In genomic region chr2:120410487-120410886, GRCh38 we compare ENCODE assay signal across 28 cellular contexts.
"Had no signal": no experiment of that assay in that cellular context is flagged by ENCODE, and none has a peak within 500 bp of the region (broad histone marks: within the 10 kb centered on the region; RNA-seq: fewer than 3 reads in every experiment).

No MANE protein-coding gene starts in this region.

- H3K4me1 ChIP-seq: colonic mucosa, esophagus muscularis mucosa, esophagus squamous epithelium, foreskin keratinocyte, gastrocnemius medialis, gastroesophageal sphincter, heart left ventricle, heart right ventricle had no signal

- DNase-seq: colonic mucosa; cortex of kidney; dermis blood vessel endothelial cell; dorsolateral prefrontal cortex; effector CD4-positive, alpha-beta T cell; effector CD8-positive, alpha-beta T cell; effector memory CD4-positive, alpha-beta T cell; effector memory CD8-positive, alpha-beta T cell; endodermal cell; erythroblast; esophagus squamous epithelium; foreskin fibroblast; foreskin keratinocyte; foreskin melanocyte; gastrocnemius medialis; glutamatergic neuron; head of caudate nucleus; heart left ventricle; heart right ventricle had no signal

- H3K4me3 ChIP-seq: colonic mucosa, coronary artery, dorsolateral prefrontal cortex, esophagus muscularis mucosa, esophagus squamous epithelium, gastrocnemius medialis, gastroesophageal sphincter, heart left ventricle, heart right ventricle had no signal

- H3K27me3 ChIP-seq: colonic mucosa, dorsolateral prefrontal cortex, esophagus muscularis mucosa, esophagus squamous epithelium, gastrocnemius medialis, gastroesophageal sphincter, heart left ventricle had no signal

- H3K36me3 ChIP-seq: colonic mucosa, esophagus muscularis mucosa, esophagus squamous epithelium, gastrocnemius medialis, gastroesophageal sphincter, heart left ventricle, heart right ventricle had no signal

- FAIRE-seq: colon, endometrium, endothelial cell of umbilical vein, frontal cortex had no signal

- ATAC-seq: effector memory CD8-positive, alpha-beta T cell; esophagus mucosa; foreskin keratinocyte; gastrocnemius medialis; gastroesophageal sphincter; heart left ventricle; heart right ventricle had no signal

- H3K27ac ChIP-seq: colonic mucosa, coronary artery, dorsolateral prefrontal cortex, epithelial cell of prostate, esophagus muscularis mucosa, esophagus squamous epithelium, foreskin keratinocyte, gastrocnemius medialis, gastroesophageal sphincter, heart left ventricle, heart right ventricle had no signal

- H3K9me3 ChIP-seq: colonic mucosa, gastrocnemius medialis had no signal
